Comparison of ENCODE assay signal across 24 cellular contexts in genomic region chr17:1168537-1169234, GRCh38. TPM values are rescaled to one million over a fixed set of nuclear protein-coding genes. Genes with fewer than 3 reads are reported as not detected.
A peak's percentile ranks its signal among the peaks of the same experiment; 100 is the strongest.
DNase-seq lines count a peak whose midpoint lies in the region; ATAC-seq and TF ChIP-seq lines count a peak whose summit lies in the region.
"Had no signal": no experiment of that assay in that cellular context is flagged by ENCODE, and none has a peak within 500 bp of the region (broad histone marks: within the 10 kb centered on the region; RNA-seq: fewer than 3 reads in every experiment).

No MANE protein-coding gene starts in this region.

- DNase-seq in DMS79 (lab: John Stamatoyannopoulos, UW) (peak; percentile 64), amygdala (lab: John Stamatoyannopoulos, UW) (peak in 35 of 56 donors; percentile 27 to 81 (median 57)), glutamatergic neuron (peak; percentile 42), osteoblast (ENCODE audit: insufficient read length, low spot score, missing footprints) (peak; percentile 81), SKM-1 treated with dmso at 0.1 percent for 144 hours (lab: John Stamatoyannopoulos, UW; ENCODE audit: unreplicated experiment) (no peak)
- DNase-seq: activated CD4-positive, CD25-positive, alpha-beta regulatory T cell; activated naive CD4-positive, alpha-beta T cell treated with anti-CD3 and anti-CD28 coated beads for 36 hours; amniotic stem cell; CD4-positive, alpha-beta memory T cell; cortex of kidney; Karpas-422; mucosa of descending colon; NCI-H2029 treated with DMSO at 0.1 percent for 48 hours; NCI-H526 treated with DMSO at 0.1 percent for 48 hours; SJCRH30; stimulated activated CD4-positive, alpha-beta T cell treated with anti-CD3 and anti-CD28 coated beads, Interleukin-15, amount 100 ng/mL, for 24 hours; stimulated activated naive CD4-positive, alpha-beta T cell treated with Interleukin-2 at 50 U/mL for 16 hours; uterus had no signal

- TF ChIP-seq CTCF in glutamatergic neuron (IDR thresholded peaks at IDR 0.05; ENCODE audit: partially characterized antibody, unreplicated experiment) (no peak), osteoblast (IDR thresholded peaks at IDR 0.05; ENCODE audit: extremely low read depth, low read depth, low read length) (no peak)

- H3K79me2 ChIP-seq in osteoblast (ENCODE audit: insufficient read depth, low read length), result peaks cover 20% of the 10 kb centered on the region

- H3K4me3 Mint-ChIP-seq in glutamatergic neuron (ENCODE audit: unreplicated experiment), result peak overlapping the region; percentile 49
- H3K4me3 Mint-ChIP-seq: activated naive CD4-positive, alpha-beta T cell treated with anti-CD3 and anti-CD28 coated beads for 36 hours; CD4-positive, alpha-beta memory T cell; natural killer cell treated with Interleukin-12 subunit alpha and Interleukin-12 subunit beta and Interleukin-15 and Interleukin-18, amount 100 ng/mL, for 72 hours had no signal

- no peak overlapping the region for H3K4me2 ChIP-seq in osteoblast (ENCODE audit: insufficient read depth, low read length)

- H3K36me3 Mint-ChIP-seq in glutamatergic neuron (ENCODE audit: unreplicated experiment), result no peaks in the 10 kb centered on the region
- H3K36me3 Mint-ChIP-seq: natural killer cell treated with Interleukin-12 subunit alpha and Interleukin-12 subunit beta and Interleukin-15 and Interleukin-18, amount 100 ng/mL, for 72 hours had no signal

- H3K9me3 Mint-ChIP-seq in glutamatergic neuron (ENCODE audit: unreplicated experiment), result peaks cover 7% of the 10 kb centered on the region
- H3K9me3 Mint-ChIP-seq: activated naive CD4-positive, alpha-beta T cell treated with anti-CD3 and anti-CD28 coated beads for 36 hours; CD4-positive, alpha-beta memory T cell; natural killer cell treated with Interleukin-12 subunit alpha and Interleukin-12 subunit beta and Interleukin-15 and Interleukin-18, amount 100 ng/mL, for 72 hours had no signal

- no peaks in the 10 kb centered on the region for H3K27me3 ChIP-seq in osteoblast (ENCODE audit: insufficient read depth, low read length)
- H3K27me3 ChIP-seq: gastroesophageal sphincter, SJCRH30, uterus had no signal

- no peaks in the 10 kb centered on the region for H3K36me3 ChIP-seq in osteoblast (ENCODE audit: insufficient read depth, low read length)
- H3K36me3 ChIP-seq: SJCRH30, thoracic aorta, uterus had no signal

- peaks cover 30% of the 10 kb centered on the region for H3K4me1 Mint-ChIP-seq in glutamatergic neuron (ENCODE audit: low read depth, unreplicated experiment)

- H2AFZ ChIP-seq in osteoblast (ENCODE audit: low read length), result no peak overlapping the region

- H3K27ac ChIP-seq in osteoblast (ENCODE audit: low read depth, low read length), result no peak overlapping the region
- H3K27ac ChIP-seq: gastroesophageal sphincter, HL-60, SJCRH30, thoracic aorta, uterus had no signal

- H3K27me3 Mint-ChIP-seq in glutamatergic neuron (ENCODE audit: unreplicated experiment), result peaks cover 9% of the 10 kb centered on the region
- H3K27me3 Mint-ChIP-seq: CD4-positive, alpha-beta memory T cell; natural killer cell treated with Interleukin-12 subunit alpha and Interleukin-12 subunit beta and Interleukin-15 and Interleukin-18, amount 100 ng/mL, for 72 hours had no signal

- H4K20me1 ChIP-seq in osteoblast (ENCODE audit: insufficient read depth, low read length), result peaks cover 38% of the 10 kb centered on the region

- H3K9me3 ChIP-seq in osteoblast (ENCODE audit: low read depth, low read length), result no peaks in the 10 kb centered on the region
- H3K9me3 ChIP-seq: gastroesophageal sphincter, mucosa of descending colon, SJCRH30, thoracic aorta, uterus had no signal

- ATAC-seq in GM21786 (IDR thresholded peaks at IDR 0.05; ENCODE audit: unreplicated experiment), result no peak
- no peak for ATAC-seq in HG02970 (IDR thresholded peaks at IDR 0.05; ENCODE audit: low FRiP score, unreplicated experiment)
- ATAC-seq: gastroesophageal sphincter; mucosa of descending colon; natural killer cell treated with Interleukin-12 subunit alpha and Interleukin-12 subunit beta and Interleukin-15 and Interleukin-18, amount 100 ng/mL, for 72 hours had no signal

- no peak overlapping the region for H3K4me3 ChIP-seq in osteoblast (ENCODE audit: insufficient read depth, low read length)
- H3K4me3 ChIP-seq: gastroesophageal sphincter, mucosa of descending colon, SJCRH30, thoracic aorta, uterus had no signal

- H3K4me1 ChIP-seq in osteoblast (ENCODE audit: insufficient read depth, low read length), result no peaks in the 10 kb centered on the region
- H3K4me1 ChIP-seq: SJCRH30 had no signal

- H3K27ac Mint-ChIP-seq in glutamatergic neuron (ENCODE audit: unreplicated experiment), result peak overlapping the region; percentile 83
- H3K27ac Mint-ChIP-seq: activated naive CD4-positive, alpha-beta T cell treated with anti-CD3 and anti-CD28 coated beads for 36 hours; CD4-positive, alpha-beta memory T cell; natural killer cell treated with Interleukin-12 subunit alpha and Interleukin-12 subunit beta and Interleukin-15 and Interleukin-18, amount 100 ng/mL, for 72 hours had no signal

RNA-seq across cellular contexts. Expression of gene ABR, which starts 11.1 kb away (rescaled TPM):
- total RNA-seq in glutamatergic neuron (ENCODE audit: unreplicated experiment) (219 TPM), osteoblast (156 and 163 TPM in 2 replicates)
